ENCODE assay signal across 8 cellular contexts in the genomic region with DNA sequence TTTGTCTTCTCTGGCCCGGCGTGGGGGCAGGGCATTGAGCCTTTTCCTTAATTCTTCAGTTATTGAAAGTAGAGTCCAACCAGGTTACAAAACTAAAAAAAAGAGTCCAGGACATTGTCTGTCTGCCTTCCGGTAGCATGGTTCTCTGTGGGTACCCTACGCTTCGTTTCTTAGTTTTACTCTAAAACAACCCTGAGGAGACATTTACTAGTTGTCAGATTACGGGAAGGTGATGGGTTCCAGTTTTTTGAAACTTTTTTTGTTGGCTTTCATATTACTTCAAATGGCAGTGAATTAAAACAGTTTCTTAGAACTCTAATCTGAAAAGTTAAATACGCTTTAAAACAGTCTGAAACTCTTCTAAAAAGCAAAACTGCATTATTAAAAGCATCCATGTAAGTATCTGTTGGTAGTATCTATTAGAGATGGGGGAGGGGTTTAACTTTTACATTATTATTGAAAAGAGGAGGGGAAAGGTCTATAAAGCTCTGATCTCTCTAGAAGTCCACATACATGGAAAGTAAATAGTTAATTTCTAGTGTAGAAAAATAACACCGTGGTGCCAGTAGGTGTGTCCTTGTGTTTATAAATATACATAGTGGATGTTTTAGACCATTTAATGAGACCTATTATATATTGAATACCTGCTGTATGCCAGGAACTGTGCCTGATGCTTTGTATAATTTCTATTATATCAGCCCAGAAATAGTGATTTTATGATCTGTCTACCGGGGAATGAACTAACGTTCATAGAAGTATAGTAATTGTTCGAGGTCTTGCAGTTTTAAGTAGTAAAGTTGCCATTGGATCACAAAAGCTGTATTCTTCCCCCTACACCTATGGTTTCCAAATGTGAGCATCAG. TPM values are rescaled to one million over a fixed set of nuclear protein-coding genes. Genes with fewer than 3 reads are reported as not detected.
DNase-seq lines count a peak whose midpoint lies in the region; ATAC-seq and TF ChIP-seq lines count a peak whose summit lies in the region.

No MANE protein-coding gene starts in this region.

- H3K27me3 ChIP-seq in tibial nerve, result no peaks in the 10 kb centered on the region

- no peak for ATAC-seq in HG02840 (IDR thresholded peaks at IDR 0.05; ENCODE audit: low FRiP score, unreplicated experiment)

- H3K4me3 Mint-ChIP-seq in MCF 10A (ENCODE audit: unreplicated experiment), result peak overlapping the region; percentile 73

- H3K9me3 ChIP-seq in tibial nerve, result no peaks in the 10 kb centered on the region

- DNase-seq in NCI-H2081 treated with DMSO at 0.1 percent for 48 hours (lab: John Stamatoyannopoulos, UW) (peak; percentile 32), MCF 10A (ENCODE audit: unreplicated experiment) (no peak), lower leg skin (ENCODE audit: low spot score in 2 of 2) (no peak), tibial nerve (ENCODE audit: low spot score in 2 of 2) (no peak), DMS153 (lab: John Stamatoyannopoulos, UW) (no peak), SIG-M5 (lab: John Stamatoyannopoulos, UW) (no peak)

- CTCF ChIA-PET in MCF 10A (lab: Yijun Ruan, JAX), result interaction anchor here (1.0 to 2.3 kb wide), 2 partner anchors 38 to 47 kb away, joined by 5 to 8 read pairs; a partner anchor contains a TSS

- intact Hi-C loops in MCF 10A (cut with micrococcal nuclease) (no loop called here), lower leg skin (cut with DNase I; ENCODE audit: low total_unique reads) (no loop called here)

- no peaks in the 10 kb centered on the region for H3K9me3 Mint-ChIP-seq in MCF 10A (ENCODE audit: unreplicated experiment)

- H3K27ac ChIP-seq in tibial nerve, result peak overlapping the region; percentile 98 to 100 (median 99)

- peaks cover 17% of the 10 kb centered on the region for H3K4me1 Mint-ChIP-seq in MCF 10A (ENCODE audit: insufficient read depth, unreplicated experiment)

- TSS peak; percentile 59 for BruUV-seq in MCF 10A (replicated peaks; lab: Mats Ljungman, UMichigan)

- no peaks in the 10 kb centered on the region for H3K36me3 ChIP-seq in tibial nerve

- H3K27me3 Mint-ChIP-seq in MCF 10A (ENCODE audit: insufficient read depth, unreplicated experiment), result no peaks in the 10 kb centered on the region

- H3K36me3 Mint-ChIP-seq in MCF 10A (ENCODE audit: insufficient read depth, unreplicated experiment), result peaks cover 28% of the 10 kb centered on the region

- H3K4me1 ChIP-seq in tibial nerve, result peaks cover 0 to 66% (median 33%) of the 10 kb centered on the region in 4 donors

- no peak for TF ChIP-seq POLR2A in lower leg skin (IDR thresholded peaks at IDR 0.05)
- no peak for TF ChIP-seq POLR2A in tibial nerve (IDR thresholded peaks at IDR 0.05)

- TF ChIP-seq CTCF in GM12875 (IDR thresholded peaks at IDR 0.05; ENCODE audit: borderline replicate concordance, insufficient read depth, low read depth, low read length), result no peak
- no peak for TF ChIP-seq CTCF in MCF 10A (IDR thresholded peaks at IDR 0.05; ENCODE audit: unreplicated experiment)
- TF ChIP-seq CTCF in lower leg skin (IDR thresholded peaks at IDR 0.05), result no peak
- TF ChIP-seq CTCF in tibial nerve (IDR thresholded peaks at IDR 0.05), result no peak

- TF ChIP-seq EP300 in tibial nerve (IDR thresholded peaks at IDR 0.05), result no peak

- WGBS in lower leg skin, 2 donors, result 0 to 1% methylated on average over 11 of the region's 11 CpGs
- 1% methylated on average over 11 of the region's 11 CpGs for WGBS in tibial nerve, 2 donors

- POLR2A ChIA-PET in MCF 10A (lab: Yijun Ruan, JAX), result interaction anchor here (0.7 to 15.3 kb wide), 12 partner anchors 11 to 737 kb away, joined by 3 to 328 read pairs (median 5); a partner anchor contains a TSS

- H3K27ac Mint-ChIP-seq in MCF 10A (ENCODE audit: low read depth, unreplicated experiment), result peak overlapping the region; percentile 95

- peak overlapping the region; percentile 72 for H3K4me3 ChIP-seq in GM12875 (ENCODE audit: low read depth, low read length)
- H3K4me3 ChIP-seq in lower leg skin (ENCODE audit: low read depth, poor library complexity, severe bottlenecking), result peak overlapping the region; percentile 64
- peak overlapping the region; percentile 63 to 100 (median 92) for H3K4me3 ChIP-seq in tibial nerve

RNA-seq across cellular contexts. Expression of a gene that starts 2.3 kb away (rescaled TPM):
- total RNA-seq in MCF 10A (2022) (8.4 and 9.8 TPM in 2 replicates), lower leg skin (10 to 100 TPM; 19.4 to 23.4 (median 20.5) TPM), tibial nerve (10 to 100 TPM; 17.1 to 25.1 (median 23.2) TPM)

RNA-seq across cellular contexts. Expression of a gene that starts 38.2 kb away (rescaled TPM):
- total RNA-seq in MCF 10A (2022) (13.7 and 19.4 TPM in 2 replicates), lower leg skin (10 to 100 TPM; 40.3 to 55.5 (median 45.3) TPM), tibial nerve (10 to 100 TPM; 20.7 to 29.4 (median 25.4) TPM)
